ENCODE assay signal across 2 cellular contexts in genomic region chr1:38025664-38026063, GRCh38.
TF ChIP-seq lines count a peak whose summit lies in the region.

No MANE protein-coding gene starts in this region.

TF ChIP-seq in HepG2, 621 proteins besides CTCF, POLR2A, EP300 and RAD21:
- TF ChIP-seq ZNF3 (CRISPR knock-in tag; IDR thresholded peaks at IDR 0.05): no peak
- 0 out of 2 replicates have a peak, but pooled peaks have one; percentile 5 for TF ChIP-seq POLR2G (IDR thresholded peaks at IDR 0.05; ENCODE audit: low read depth, low read length)
- TF ChIP-seq SRSF9 (IDR thresholded peaks at IDR 0.05; ENCODE audit: borderline replicate concordance, insufficient read depth, low read depth, low read length, poor library complexity, severe bottlenecking): no peak

TF ChIP-seq in K562, 482 proteins besides CTCF, POLR2A, EP300 and RAD21:
- TF ChIP-seq FOXP1 (CRISPR knock-in tag; IDR thresholded peaks at IDR 0.05): no peak
- TF ChIP-seq ARHGAP35 (IDR thresholded peaks at IDR 0.05; ENCODE audit: partially characterized antibody): no peak
- TF ChIP-seq POLR2AphosphoS5 (IDR thresholded peaks at IDR 0.05; ENCODE audit: control insufficient read depth, insufficient read depth, low read depth, low read length): 0 out of 2 replicates have a peak, but pooled peaks have one; percentile 19
- peak; percentile 57; the same call in 1 of the 2 replicates for TF ChIP-seq SUPT5H (IDR thresholded peaks at IDR 0.05)
- no peak for TF ChIP-seq HDAC6 (IDR thresholded peaks at IDR 0.05; ENCODE audit: low read depth, low read length)
- TF ChIP-seq GABPB1 (CRISPR knock-in tag; IDR thresholded peaks at IDR 0.05): no peak
- no peak for TF ChIP-seq STAT6 (CRISPR knock-in tag; IDR thresholded peaks at IDR 0.05)
